Comparison of ENCODE assay signal across 1 cellular context in genomic region chr1:161200421-161200991, GRCh38.
TF ChIP-seq lines count a peak whose summit lies in the region.

No MANE protein-coding gene starts in this region.

TF ChIP-seq in GM12878, 131 proteins besides CTCF, POLR2A, EP300 and RAD21:
- TF ChIP-seq NFYA (IDR thresholded peaks at IDR 0.05; ENCODE audit: borderline replicate concordance, low read depth, low read length), result no peak
- TF ChIP-seq ATF2 (IDR thresholded peaks at IDR 0.05; ENCODE audit: low read length), result no peak
- no peak for TF ChIP-seq YBX1 (IDR thresholded peaks at IDR 0.05)
- TF ChIP-seq SMAD5 (IDR thresholded peaks at IDR 0.05; ENCODE audit: low read depth), result no peak
- TF ChIP-seq TCF12 (IDR thresholded peaks at IDR 0.05; ENCODE audit: low read depth, low read length), result no peak
- no peak for TF ChIP-seq NR2C1 (IDR thresholded peaks at IDR 0.05)
- TF ChIP-seq KLF5 (IDR thresholded peaks at IDR 0.05; ENCODE audit: partially characterized antibody), result no peak
- no peak for TF ChIP-seq CEBPZ (IDR thresholded peaks at IDR 0.05; ENCODE audit: low read depth, low read length)
- no peak for TF ChIP-seq CBX3 (IDR thresholded peaks at IDR 0.05; ENCODE audit: borderline replicate concordance, low read depth)
- TF ChIP-seq, protein P1, sequence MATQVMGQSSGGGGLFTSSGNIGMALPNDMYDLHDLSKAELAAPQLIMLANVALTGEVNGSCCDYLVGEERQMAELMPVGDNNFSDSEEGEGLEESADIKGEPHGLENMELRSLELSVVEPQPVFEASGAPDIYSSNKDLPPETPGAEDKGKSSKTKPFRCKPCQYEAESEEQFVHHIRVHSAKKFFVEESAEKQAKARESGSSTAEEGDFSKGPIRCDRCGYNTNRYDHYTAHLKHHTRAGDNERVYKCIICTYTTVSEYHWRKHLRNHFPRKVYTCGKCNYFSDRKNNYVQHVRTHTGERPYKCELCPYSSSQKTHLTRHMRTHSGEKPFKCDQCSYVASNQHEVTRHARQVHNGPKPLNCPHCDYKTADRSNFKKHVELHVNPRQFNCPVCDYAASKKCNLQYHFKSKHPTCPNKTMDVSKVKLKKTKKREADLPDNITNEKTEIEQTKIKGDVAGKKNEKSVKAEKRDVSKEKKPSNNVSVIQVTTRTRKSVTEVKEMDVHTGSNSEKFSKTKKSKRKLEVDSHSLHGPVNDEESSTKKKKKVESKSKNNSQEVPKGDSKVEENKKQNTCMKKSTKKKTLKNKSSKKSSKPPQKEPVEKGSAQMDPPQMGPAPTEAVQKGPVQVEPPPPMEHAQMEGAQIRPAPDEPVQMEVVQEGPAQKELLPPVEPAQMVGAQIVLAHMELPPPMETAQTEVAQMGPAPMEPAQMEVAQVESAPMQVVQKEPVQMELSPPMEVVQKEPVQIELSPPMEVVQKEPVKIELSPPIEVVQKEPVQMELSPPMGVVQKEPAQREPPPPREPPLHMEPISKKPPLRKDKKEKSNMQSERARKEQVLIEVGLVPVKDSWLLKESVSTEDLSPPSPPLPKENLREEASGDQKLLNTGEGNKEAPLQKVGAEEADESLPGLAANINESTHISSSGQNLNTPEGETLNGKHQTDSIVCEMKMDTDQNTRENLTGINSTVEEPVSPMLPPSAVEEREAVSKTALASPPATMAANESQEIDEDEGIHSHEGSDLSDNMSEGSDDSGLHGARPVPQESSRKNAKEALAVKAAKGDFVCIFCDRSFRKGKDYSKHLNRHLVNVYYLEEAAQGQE (IDR thresholded peaks at IDR 0.05; ENCODE audit: low read depth, low read length), result no peak
- TF ChIP-seq CEBPB (IDR thresholded peaks at IDR 0.05; ENCODE audit: borderline replicate concordance in 1 of 2, low read depth in 2 of 2, low read length in 2 of 2), result no peak
- TF ChIP-seq RUNX3 (IDR thresholded peaks at IDR 0.05; ENCODE audit: low read length), result no peak
- TF ChIP-seq, protein P2, sequence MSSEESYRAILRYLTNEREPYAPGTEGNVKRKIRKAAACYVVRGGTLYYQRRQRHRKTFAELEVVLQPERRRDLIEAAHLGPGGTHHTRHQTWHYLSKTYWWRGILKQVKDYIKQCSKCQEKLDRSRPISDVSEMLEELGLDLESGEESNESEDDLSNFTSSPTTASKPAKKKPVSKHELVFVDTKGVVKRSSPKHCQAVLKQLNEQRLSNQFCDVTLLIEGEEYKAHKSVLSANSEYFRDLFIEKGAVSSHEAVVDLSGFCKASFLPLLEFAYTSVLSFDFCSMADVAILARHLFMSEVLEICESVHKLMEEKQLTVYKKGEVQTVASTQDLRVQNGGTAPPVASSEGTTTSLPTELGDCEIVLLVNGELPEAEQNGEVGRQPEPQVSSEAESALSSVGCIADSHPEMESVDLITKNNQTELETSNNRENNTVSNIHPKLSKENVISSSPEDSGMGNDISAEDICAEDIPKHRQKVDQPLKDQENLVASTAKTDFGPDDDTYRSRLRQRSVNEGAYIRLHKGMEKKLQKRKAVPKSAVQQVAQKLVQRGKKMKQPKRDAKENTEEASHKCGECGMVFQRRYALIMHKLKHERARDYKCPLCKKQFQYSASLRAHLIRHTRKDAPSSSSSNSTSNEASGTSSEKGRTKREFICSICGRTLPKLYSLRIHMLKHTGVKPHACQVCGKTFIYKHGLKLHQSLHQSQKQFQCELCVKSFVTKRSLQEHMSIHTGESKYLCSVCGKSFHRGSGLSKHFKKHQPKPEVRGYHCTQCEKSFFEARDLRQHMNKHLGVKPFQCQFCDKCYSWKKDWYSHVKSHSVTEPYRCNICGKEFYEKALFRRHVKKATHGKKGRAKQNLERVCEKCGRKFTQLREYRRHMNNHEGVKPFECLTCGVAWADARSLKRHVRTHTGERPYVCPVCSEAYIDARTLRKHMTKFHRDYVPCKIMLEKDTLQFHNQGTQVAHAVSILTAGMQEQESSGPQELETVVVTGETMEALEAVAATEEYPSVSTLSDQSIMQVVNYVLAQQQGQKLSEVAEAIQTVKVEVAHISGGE (CRISPR knock-in tag; IDR thresholded peaks at IDR 0.05), result no peak
- TF ChIP-seq RAD51 (IDR thresholded peaks at IDR 0.05), result no peak
- TF ChIP-seq RB1 (IDR thresholded peaks at IDR 0.05; ENCODE audit: borderline replicate concordance), result no peak
- TF ChIP-seq NR2C2 (IDR thresholded peaks at IDR 0.05; ENCODE audit: borderline replicate concordance, control insufficient read depth, insufficient read length, low read depth), result no peak
- TF ChIP-seq, protein P3, sequence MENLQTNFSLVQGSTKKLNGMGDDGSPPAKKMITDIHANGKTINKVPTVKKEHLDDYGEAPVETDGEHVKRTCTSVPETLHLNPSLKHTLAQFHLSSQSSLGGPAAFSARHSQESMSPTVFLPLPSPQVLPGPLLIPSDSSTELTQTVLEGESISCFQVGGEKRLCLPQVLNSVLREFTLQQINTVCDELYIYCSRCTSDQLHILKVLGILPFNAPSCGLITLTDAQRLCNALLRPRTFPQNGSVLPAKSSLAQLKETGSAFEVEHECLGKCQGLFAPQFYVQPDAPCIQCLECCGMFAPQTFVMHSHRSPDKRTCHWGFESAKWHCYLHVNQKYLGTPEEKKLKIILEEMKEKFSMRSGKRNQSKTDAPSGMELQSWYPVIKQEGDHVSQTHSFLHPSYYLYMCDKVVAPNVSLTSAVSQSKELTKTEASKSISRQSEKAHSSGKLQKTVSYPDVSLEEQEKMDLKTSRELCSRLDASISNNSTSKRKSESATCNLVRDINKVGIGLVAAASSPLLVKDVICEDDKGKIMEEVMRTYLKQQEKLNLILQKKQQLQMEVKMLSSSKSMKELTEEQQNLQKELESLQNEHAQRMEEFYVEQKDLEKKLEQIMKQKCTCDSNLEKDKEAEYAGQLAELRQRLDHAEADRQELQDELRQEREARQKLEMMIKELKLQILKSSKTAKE (IDR thresholded peaks at IDR 0.05; ENCODE audit: low read depth, poor library complexity, severe bottlenecking), result no peak
TF ChIP-seq in GM12878: peak in this region for 0.
